In the genomic region with DNA sequence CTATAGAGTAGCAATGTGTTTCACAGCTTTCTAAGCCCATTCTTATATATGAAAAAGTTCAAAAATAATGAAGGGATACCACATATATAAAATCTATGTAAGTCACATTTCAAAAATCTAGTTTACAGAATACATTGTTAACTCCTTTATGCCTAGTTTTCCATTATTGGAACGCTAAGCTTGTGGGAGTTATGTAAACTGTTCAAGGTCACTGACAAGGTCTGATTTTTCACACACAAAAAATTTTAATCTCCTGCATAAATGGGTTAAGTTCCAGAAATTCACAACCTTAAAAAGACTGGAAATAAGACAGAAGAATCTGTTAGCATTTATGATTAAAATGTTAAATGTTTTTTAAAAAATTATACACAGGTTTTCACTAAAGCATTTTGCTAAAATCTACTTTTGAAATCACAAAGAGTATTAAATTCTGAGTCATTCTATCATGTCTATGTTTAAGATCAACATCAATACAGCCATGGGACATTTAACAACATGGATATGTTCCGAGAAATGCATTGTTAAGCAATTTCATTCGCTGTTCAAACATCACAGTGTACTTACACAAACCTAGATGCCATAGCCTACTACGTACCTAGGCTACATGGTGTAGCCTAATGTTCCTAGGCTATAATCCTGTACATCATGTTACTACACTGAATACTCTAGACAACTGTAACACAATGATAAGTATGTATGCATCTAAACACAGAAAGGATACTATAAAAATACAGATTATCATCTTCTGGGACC, we compare ENCODE assay signal across 2 cellular contexts.
TF ChIP-seq lines count a peak whose summit lies in the region.

No MANE protein-coding gene starts in this region.

TF ChIP-seq in IMR-90, 13 proteins besides CTCF, POLR2A, EP300 and RAD21:
- no peak for TF ChIP-seq MAZ (IDR thresholded peaks at IDR 0.05; ENCODE audit: borderline replicate concordance, low read depth, low read length)
- no peak for TF ChIP-seq SMC3 (IDR thresholded peaks at IDR 0.05; ENCODE audit: low read depth, low read length)
- TF ChIP-seq USF2 (IDR thresholded peaks at IDR 0.05; ENCODE audit: low read depth, low read length): no peak

TF ChIP-seq in K562, 482 proteins besides CTCF, POLR2A, EP300 and RAD21:
- TF ChIP-seq ETV6 (IDR thresholded peaks at IDR 0.05; ENCODE audit: borderline replicate concordance in 1 of 2, low read depth in 2 of 2, low read length in 1 of 2) (no peak), ETV6 (CRISPR knock-in tag; IDR thresholded peaks at IDR 0.05; ENCODE audit: borderline replicate concordance) (no peak), ZNF644 (tag; IDR thresholded peaks at IDR 0.05; ENCODE audit: low read depth) (no peak), ZNF3 (CRISPR knock-in tag; IDR thresholded peaks at IDR 0.05) (no peak), AFF1 (IDR thresholded peaks at IDR 0.05; ENCODE audit: low read depth in 1 of 2, partially characterized antibody in 2 of 2) (no peak), RBM25 (IDR thresholded peaks at IDR 0.05; ENCODE audit: low read depth, low read length, severe bottlenecking) (peak; percentile 47), KHSRP (IDR thresholded peaks at IDR 0.05) (no peak), GATAD2A (IDR thresholded peaks at IDR 0.05) (no peak), ZNF778 (CRISPR knock-in tag; IDR thresholded peaks at IDR 0.05) (no peak), ILK (tag; IDR thresholded peaks at IDR 0.05; ENCODE audit: borderline replicate concordance, low read depth) (no peak), ZEB2 (IDR thresholded peaks at IDR 0.05) (no peak), ZNF239 (CRISPR knock-in tag; IDR thresholded peaks at IDR 0.05) (peak; percentile 84)
- TF ChIP-seq, protein P1, sequence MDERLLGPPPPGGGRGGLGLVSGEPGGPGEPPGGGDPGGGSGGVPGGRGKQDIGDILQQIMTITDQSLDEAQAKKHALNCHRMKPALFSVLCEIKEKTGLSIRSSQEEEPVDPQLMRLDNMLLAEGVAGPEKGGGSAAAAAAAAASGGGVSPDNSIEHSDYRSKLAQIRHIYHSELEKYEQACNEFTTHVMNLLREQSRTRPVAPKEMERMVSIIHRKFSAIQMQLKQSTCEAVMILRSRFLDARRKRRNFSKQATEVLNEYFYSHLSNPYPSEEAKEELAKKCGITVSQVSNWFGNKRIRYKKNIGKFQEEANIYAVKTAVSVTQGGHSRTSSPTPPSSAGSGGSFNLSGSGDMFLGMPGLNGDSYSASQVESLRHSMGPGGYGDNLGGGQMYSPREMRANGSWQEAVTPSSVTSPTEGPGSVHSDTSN (CRISPR knock-in tag; IDR thresholded peaks at IDR 0.05; ENCODE audit: low read depth): no peak
- TF ChIP-seq, protein P1 (tag; conservative IDR thresholded peaks at IDR 0.05; ENCODE audit: low read depth): no peak
